9 cellular contexts compared by ENCODE assay signal in the genomic region with DNA sequence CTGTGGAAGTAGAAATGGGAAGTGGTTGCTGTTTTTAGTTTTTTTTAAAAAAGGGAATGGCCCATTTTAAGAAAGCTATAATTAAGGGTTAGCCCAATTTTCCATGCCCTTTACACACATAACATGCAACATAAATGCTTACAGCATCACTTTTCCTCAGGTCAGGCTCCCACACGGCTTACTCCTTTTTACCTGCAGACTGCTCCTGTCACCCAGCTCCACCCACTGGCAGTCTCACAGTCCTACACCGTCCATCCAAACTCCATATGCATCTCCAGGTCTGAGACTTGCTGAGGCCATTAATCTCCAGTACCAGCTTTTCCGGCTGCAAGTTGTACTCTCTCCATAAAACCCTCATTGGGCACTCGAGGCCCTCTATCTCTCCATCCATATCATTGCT. TPM values are rescaled to one million over a fixed set of nuclear protein-coding genes. Genes with fewer than 3 reads are reported as not detected.
DNase-seq lines count a peak whose midpoint lies in the region; ATAC-seq and TF ChIP-seq lines count a peak whose summit lies in the region.
"Had no signal": no experiment of that assay in that cellular context is flagged by ENCODE, and none has a peak within 500 bp of the region (broad histone marks: within the 10 kb centered on the region; RNA-seq: fewer than 3 reads in every experiment).

No MANE protein-coding gene starts in this region.

- TF ChIP-seq POLR2A in prostate gland (IDR thresholded peaks at IDR 0.05) = no peak

- intact Hi-C loops in prostate gland (cut with DNase I) = no loop called here

- H3K4me3 ChIP-seq in prostate gland = no peak overlapping the region

- no peaks in the 10 kb centered on the region for H3K36me3 ChIP-seq in prostate gland

- CTCF ChIA-PET in WTC11 (lab: Charles Lee) = interaction anchor here (1.0 to 2.5 kb wide), 10 partner anchors 10 to 301 kb away, joined by 3 to 21 read pairs (median 6); no protein-coding TSS in a partner anchor

- peaks cover 4% of the 10 kb centered on the region for H3K4me1 Mint-ChIP-seq in WTC11

- no peak for TF ChIP-seq CTCF in WTC11 (IDR thresholded peaks at IDR 0.05)
- peak in 1 of 4 experiments; percentile 27 for TF ChIP-seq CTCF in prostate gland (IDR thresholded peaks at IDR 0.05)

- no peak overlapping the region for H3K4me3 Mint-ChIP-seq in WTC11

- H3K27ac Mint-ChIP-seq in WTC11 = no peak overlapping the region

- H3K36me3 Mint-ChIP-seq in WTC11 = no peaks in the 10 kb centered on the region

- no peaks in the 10 kb centered on the region for H3K27me3 ChIP-seq in prostate gland (replicated peaks; ENCODE audit: insufficient read depth)

- no peaks in the 10 kb centered on the region for H3K27me3 Mint-ChIP-seq in WTC11 (ENCODE audit: low read depth)

- POLR2A ChIA-PET in WTC11 (lab: Charles Lee) = interaction anchor here (0.5 kb wide), 1 partner anchor 16 kb away, joined by 3 read pairs; no protein-coding TSS in a partner anchor

- no peaks in the 10 kb centered on the region for H3K9me3 Mint-ChIP-seq in WTC11

- ATAC-seq in WTC11 = peak; percentile 99
- no peak for ATAC-seq in HG02852 (IDR thresholded peaks at IDR 0.05; ENCODE audit: unreplicated experiment)
- ATAC-seq in HG03108 (IDR thresholded peaks at IDR 0.05; ENCODE audit: unreplicated experiment) = no peak

- no peaks in the 10 kb centered on the region for H3K9me3 ChIP-seq in prostate gland

- DNase-seq in NCI-H510A treated with DMSO at 0.1 percent for 48 hours (lab: John Stamatoyannopoulos, UW) = peak; percentile 22
- no peak for DNase-seq in NCI-H510A (lab: John Stamatoyannopoulos, UW)
- peak; percentile 31 for DNase-seq in HuH-7.5 (ENCODE audit: low spot score)
- peak; percentile 57 for DNase-seq in WTC11 (ENCODE audit: low spot score)
- DNase-seq in prostate gland (ENCODE audit: low spot score) = peak; percentile 7
- DNase-seq in NCI-H2029 (lab: John Stamatoyannopoulos, UW) = no peak

- H3K27ac ChIP-seq in prostate gland = no peak overlapping the region

- H3K4me1 ChIP-seq in prostate gland (replicated peaks) = no peaks in the 10 kb centered on the region

- WGBS in prostate gland = 49% methylated on average over 4 of the region's 4 CpGs

TF ChIP-seq in WTC11, 78 proteins besides CTCF, POLR2A, EP300 and RAD21:
- TF ChIP-seq E2F5 (CRISPR knock-in tag; IDR thresholded peaks at IDR 0.05) (no peak), ATF1 (CRISPR knock-in tag; IDR thresholded peaks at IDR 0.05) (no peak), FOXK1 (CRISPR knock-in tag; IDR thresholded peaks at IDR 0.05) (no peak), ZNF671 (CRISPR knock-in tag; IDR thresholded peaks at IDR 0.05) (no peak), TP53 (CRISPR knock-in tag; IDR thresholded peaks at IDR 0.05) (no peak), HMGA2 (CRISPR knock-in tag; IDR thresholded peaks at IDR 0.05) (no peak)
- TF ChIP-seq, protein P1, sequence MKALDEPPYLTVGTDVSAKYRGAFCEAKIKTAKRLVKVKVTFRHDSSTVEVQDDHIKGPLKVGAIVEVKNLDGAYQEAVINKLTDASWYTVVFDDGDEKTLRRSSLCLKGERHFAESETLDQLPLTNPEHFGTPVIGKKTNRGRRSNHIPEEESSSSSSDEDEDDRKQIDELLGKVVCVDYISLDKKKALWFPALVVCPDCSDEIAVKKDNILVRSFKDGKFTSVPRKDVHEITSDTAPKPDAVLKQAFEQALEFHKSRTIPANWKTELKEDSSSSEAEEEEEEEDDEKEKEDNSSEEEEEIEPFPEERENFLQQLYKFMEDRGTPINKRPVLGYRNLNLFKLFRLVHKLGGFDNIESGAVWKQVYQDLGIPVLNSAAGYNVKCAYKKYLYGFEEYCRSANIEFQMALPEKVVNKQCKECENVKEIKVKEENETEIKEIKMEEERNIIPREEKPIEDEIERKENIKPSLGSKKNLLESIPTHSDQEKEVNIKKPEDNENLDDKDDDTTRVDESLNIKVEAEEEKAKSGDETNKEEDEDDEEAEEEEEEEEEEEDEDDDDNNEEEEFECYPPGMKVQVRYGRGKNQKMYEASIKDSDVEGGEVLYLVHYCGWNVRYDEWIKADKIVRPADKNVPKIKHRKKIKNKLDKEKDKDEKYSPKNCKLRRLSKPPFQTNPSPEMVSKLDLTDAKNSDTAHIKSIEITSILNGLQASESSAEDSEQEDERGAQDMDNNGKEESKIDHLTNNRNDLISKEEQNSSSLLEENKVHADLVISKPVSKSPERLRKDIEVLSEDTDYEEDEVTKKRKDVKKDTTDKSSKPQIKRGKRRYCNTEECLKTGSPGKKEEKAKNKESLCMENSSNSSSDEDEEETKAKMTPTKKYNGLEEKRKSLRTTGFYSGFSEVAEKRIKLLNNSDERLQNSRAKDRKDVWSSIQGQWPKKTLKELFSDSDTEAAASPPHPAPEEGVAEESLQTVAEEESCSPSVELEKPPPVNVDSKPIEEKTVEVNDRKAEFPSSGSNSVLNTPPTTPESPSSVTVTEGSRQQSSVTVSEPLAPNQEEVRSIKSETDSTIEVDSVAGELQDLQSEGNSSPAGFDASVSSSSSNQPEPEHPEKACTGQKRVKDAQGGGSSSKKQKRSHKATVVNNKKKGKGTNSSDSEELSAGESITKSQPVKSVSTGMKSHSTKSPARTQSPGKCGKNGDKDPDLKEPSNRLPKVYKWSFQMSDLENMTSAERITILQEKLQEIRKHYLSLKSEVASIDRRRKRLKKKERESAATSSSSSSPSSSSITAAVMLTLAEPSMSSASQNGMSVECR (CRISPR knock-in tag; IDR thresholded peaks at IDR 0.05; ENCODE audit: borderline replicate concordance) = no peak
- TF ChIP-seq, protein P2, sequence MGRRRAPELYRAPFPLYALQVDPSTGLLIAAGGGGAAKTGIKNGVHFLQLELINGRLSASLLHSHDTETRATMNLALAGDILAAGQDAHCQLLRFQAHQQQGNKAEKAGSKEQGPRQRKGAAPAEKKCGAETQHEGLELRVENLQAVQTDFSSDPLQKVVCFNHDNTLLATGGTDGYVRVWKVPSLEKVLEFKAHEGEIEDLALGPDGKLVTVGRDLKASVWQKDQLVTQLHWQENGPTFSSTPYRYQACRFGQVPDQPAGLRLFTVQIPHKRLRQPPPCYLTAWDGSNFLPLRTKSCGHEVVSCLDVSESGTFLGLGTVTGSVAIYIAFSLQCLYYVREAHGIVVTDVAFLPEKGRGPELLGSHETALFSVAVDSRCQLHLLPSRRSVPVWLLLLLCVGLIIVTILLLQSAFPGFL (CRISPR knock-in tag; IDR thresholded peaks at IDR 0.05; ENCODE audit: borderline replicate concordance) = no peak

RNA-seq across cellular contexts. Expression of gene MORC1, which starts 19.7 kb away (rescaled TPM):
- total RNA-seq in WTC11 (2021) (not detected in 3 replicates), prostate gland (1 to 10 TPM in 1 of 2 donors, not detected in 1; 6.6 TPM)
- total RNA-seq: activated CD8-positive, alpha-beta memory T cell treated with anti-CD3 and anti-CD28 coated beads for 36 hours had no signal

RNA-seq across cellular contexts. Expression of gene C3orf85, which starts 38.3 kb away (rescaled TPM):
- total RNA-seq in WTC11 (2021) (not detected in 3 replicates), prostate gland (not detected)
- total RNA-seq: activated CD8-positive, alpha-beta memory T cell treated with anti-CD3 and anti-CD28 coated beads for 36 hours had no signal

Comparison
In these comparisons a context has a peak if more than half of its experiments do, and no peak if none do; other contexts are left out.
1. DNase-seq: peak in NCI-H510A treated with DMSO at 0.1 percent for 48 hours (single experiment), HuH-7.5 (single experiment), WTC11 (single experiment) and prostate gland (single experiment); none in NCI-H510A (single experiment) and NCI-H2029 (single experiment).